ENCODE assay signal across 1 cellular context in genomic region chr17:49218941-49219913, GRCh38.
TF ChIP-seq lines count a peak whose summit lies in the region.

No MANE protein-coding gene starts in this region.

TF ChIP-seq in H1, 55 proteins besides CTCF, POLR2A, EP300 and RAD21:
- TF ChIP-seq MAX (IDR thresholded peaks at IDR 0.05), result peak; percentile 77
- TF ChIP-seq PHF8 (conservative IDR thresholded peaks at IDR 0.05; ENCODE audit: low read depth, low read length), result no peak
